ENCODE assay signal across 1 cellular context in the genomic region with DNA sequence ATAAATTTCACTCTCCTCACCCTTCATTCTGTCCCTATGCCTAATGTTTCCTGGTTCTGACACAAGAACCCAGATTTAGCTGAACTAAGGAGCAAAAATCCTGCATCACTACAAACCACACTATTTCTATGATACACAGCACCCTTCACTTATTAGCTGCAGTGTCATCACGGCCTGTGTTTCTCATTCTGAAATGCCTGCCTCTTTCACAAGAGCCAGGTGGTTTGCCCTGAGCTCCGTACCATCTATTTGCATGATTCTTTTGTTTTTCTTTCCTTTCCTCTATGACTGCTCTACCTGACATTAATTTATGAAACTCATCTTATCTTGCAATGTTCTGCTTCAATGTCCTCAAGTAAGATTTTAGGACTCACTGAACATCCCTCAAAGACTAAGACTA.
TF ChIP-seq lines count a peak whose summit lies in the region.

No MANE protein-coding gene starts in this region.

TF ChIP-seq in GM23338, 12 proteins besides CTCF, POLR2A, EP300 and RAD21 (continued from another document):
- TF ChIP-seq, protein P1, sequence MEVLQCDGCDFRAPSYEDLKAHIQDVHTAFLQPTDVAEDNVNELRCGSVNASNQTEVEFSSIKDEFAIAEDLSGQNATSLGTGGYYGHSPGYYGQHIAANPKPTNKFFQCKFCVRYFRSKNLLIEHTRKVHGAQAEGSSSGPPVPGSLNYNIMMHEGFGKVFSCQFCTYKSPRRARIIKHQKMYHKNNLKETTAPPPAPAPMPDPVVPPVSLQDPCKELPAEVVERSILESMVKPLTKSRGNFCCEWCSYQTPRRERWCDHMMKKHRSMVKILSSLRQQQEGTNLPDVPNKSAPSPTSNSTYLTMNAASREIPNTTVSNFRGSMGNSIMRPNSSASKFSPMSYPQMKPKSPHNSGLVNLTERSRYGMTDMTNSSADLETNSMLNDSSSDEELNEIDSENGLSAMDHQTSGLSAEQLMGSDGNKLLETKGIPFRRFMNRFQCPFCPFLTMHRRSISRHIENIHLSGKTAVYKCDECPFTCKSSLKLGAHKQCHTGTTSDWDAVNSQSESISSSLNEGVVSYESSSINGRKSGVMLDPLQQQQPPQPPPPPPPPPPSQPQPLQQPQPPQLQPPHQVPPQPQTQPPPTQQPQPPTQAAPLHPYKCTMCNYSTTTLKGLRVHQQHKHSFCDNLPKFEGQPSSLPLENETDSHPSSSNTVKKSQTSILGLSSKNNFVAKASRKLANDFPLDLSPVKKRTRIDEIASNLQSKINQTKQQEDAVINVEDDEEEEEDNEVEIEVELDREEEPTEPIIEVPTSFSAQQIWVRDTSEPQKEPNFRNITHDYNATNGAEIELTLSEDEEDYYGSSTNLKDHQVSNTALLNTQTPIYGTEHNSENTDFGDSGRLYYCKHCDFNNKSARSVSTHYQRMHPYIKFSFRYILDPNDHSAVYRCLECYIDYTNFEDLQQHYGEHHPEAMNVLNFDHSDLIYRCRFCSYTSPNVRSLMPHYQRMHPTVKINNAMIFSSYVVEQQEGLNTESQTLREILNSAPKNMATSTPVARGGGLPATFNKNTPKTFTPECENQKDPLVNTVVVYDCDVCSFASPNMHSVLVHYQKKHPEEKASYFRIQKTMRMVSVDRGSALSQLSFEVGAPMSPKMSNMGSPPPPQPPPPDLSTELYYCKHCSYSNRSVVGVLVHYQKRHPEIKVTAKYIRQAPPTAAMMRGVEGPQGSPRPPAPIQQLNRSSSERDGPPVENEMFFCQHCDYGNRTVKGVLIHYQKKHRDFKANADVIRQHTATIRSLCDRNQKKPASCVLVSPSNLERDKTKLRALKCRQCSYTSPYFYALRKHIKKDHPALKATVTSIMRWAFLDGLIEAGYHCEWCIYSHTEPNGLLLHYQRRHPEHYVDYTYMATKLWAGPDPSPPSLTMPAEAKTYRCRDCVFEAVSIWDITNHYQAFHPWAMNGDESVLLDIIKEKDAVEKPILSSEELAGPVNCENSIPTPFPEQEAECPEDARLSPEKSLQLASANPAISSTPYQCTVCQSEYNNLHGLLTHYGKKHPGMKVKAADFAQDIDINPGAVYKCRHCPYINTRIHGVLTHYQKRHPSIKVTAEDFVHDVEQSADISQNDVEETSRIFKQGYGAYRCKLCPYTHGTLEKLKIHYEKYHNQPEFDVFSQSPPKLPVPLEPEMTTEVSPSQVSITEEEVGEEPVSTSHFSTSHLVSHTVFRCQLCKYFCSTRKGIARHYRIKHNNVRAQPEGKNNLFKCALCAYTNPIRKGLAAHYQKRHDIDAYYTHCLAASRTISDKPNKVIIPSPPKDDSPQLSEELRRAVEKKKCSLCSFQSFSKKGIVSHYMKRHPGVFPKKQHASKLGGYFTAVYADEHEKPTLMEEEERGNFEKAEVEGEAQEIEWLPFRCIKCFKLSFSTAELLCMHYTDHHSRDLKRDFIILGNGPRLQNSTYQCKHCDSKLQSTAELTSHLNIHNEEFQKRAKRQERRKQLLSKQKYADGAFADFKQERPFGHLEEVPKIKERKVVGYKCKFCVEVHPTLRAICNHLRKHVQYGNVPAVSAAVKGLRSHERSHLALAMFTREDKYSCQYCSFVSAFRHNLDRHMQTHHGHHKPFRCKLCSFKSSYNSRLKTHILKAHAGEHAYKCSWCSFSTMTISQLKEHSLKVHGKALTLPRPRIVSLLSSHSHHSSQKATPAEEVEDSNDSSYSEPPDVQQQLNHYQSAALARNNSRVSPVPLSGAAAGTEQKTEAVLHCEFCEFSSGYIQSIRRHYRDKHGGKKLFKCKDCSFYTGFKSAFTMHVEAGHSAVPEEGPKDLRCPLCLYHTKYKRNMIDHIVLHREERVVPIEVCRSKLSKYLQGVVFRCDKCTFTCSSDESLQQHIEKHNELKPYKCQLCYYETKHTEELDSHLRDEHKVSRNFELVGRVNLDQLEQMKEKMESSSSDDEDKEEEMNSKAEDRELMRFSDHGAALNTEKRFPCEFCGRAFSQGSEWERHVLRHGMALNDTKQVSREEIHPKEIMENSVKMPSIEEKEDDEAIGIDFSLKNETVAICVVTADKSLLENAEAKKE (CRISPR knock-in tag; IDR thresholded peaks at IDR 0.05): no peak
